In the genomic region with DNA sequence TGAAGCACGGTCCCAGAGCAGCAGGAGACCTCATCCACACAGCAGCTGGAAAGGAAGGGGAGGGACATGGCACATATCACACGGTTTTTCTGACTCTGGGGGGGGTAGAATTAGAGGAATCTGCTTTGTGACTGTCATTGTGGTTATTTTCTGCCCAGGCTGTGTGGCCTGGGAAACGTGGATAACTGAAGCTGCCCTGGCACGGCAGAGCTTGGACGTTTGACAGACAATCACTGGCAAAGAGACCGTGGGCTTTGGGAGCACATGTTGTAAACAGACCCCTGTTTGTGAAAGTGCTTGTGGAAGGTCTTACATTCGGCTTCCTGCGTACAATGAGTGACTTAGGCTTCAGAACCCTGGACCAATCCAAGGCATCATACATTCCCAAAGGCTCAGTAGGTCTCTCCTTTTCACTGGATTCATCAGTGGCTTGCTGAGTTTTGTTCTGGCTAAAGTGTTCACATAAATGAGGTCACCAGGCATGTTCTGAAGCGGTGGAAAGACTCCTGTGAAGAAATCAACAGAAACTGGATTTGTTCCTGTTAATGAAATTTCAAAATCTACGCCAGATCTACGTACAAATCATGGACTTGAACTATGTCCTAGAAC, we compare ENCODE assay signal across 25 cellular contexts.
"Had no signal": no experiment of that assay in that cellular context is flagged by ENCODE, and none has a peak within 500 bp of the region (broad histone marks: within the 10 kb centered on the region; RNA-seq: fewer than 3 reads in every experiment).

No MANE protein-coding gene starts in this region.

- H3K27ac Mint-ChIP-seq: mesothelial cell of epicardium; naive thymus-derived CD4-positive, alpha-beta T cell; nephron; stimulated activated memory B cell treated with anti-CD40 and anti-IgM and Interleukin-4, amounts not matched to agents 10 μg/mL and 1 μg/mL and 100 μg/mL, for 72 hours; type B pancreatic cell had no signal

- H3K4me1 ChIP-seq: foreskin keratinocyte, gastroesophageal sphincter, heart left ventricle, psoas muscle, sigmoid colon, testis, tibial artery had no signal

- H3K36me3 ChIP-seq: gastroesophageal sphincter, heart left ventricle, sigmoid colon, spleen, tibial artery had no signal

- H3K4me1 Mint-ChIP-seq: mesothelial cell of epicardium; naive thymus-derived CD4-positive, alpha-beta T cell; nephron; stimulated activated memory B cell treated with anti-CD40 and anti-IgM and Interleukin-4, amounts not matched to agents 10 μg/mL and 1 μg/mL and 100 μg/mL, for 72 hours had no signal

- H3K4me3 ChIP-seq: dorsolateral prefrontal cortex, gastroesophageal sphincter, heart left ventricle, hepatocyte, mucosa of descending colon, psoas muscle, sigmoid colon, skin epidermis, spleen, testis, tibial artery had no signal

- FAIRE-seq: kidney had no signal

- H3K9me3 Mint-ChIP-seq: mesothelial cell of epicardium, nephron, type B pancreatic cell had no signal

- H3K4me3 Mint-ChIP-seq: mesothelial cell of epicardium; naive thymus-derived CD4-positive, alpha-beta T cell; nephron; stimulated activated memory B cell treated with anti-CD40 and anti-IgM and Interleukin-4, amounts not matched to agents 10 μg/mL and 1 μg/mL and 100 μg/mL, for 72 hours; type B pancreatic cell had no signal

- H3K27me3 ChIP-seq: gastroesophageal sphincter, sigmoid colon, testis had no signal

- H3K36me3 Mint-ChIP-seq: mesothelial cell of epicardium; naive thymus-derived CD4-positive, alpha-beta T cell; stimulated activated memory B cell treated with anti-CD40 and anti-IgM and Interleukin-4, amounts not matched to agents 10 μg/mL and 1 μg/mL and 100 μg/mL, for 72 hours; type B pancreatic cell had no signal

- H3K27ac ChIP-seq: dorsolateral prefrontal cortex, foreskin keratinocyte, gastroesophageal sphincter, heart left ventricle, hepatocyte, psoas muscle, sigmoid colon, skin epidermis, spleen, testis, tibial artery had no signal

- DNase-seq: cortex of kidney; dorsolateral prefrontal cortex; effector CD4-positive, alpha-beta T cell; foreskin keratinocyte; heart left ventricle; kidney; mesenchymal stem cell; mucosa of descending colon; naive thymus-derived CD4-positive, alpha-beta T cell; psoas muscle; right cardiac atrium; sigmoid colon; spleen; stimulated activated CD4-positive, alpha-beta T cell treated with anti-CD3 and anti-CD28 coated beads, Interleukin-4, amount 100 ng/mL, for 4 hours; stimulated activated naive CD8-positive, alpha-beta T cell treated with anti-CD3 and anti-CD28 coated beads, Interleukin-15, Interleukin-2, amounts not matched to agents 100 U/mL and 50 U/mL, for 24 hours; substantia nigra; testis; tibial artery had no signal

- H3K27me3 Mint-ChIP-seq: stimulated activated memory B cell treated with anti-CD40 and anti-IgM and Interleukin-4, amounts not matched to agents 10 μg/mL and 1 μg/mL and 100 μg/mL, for 72 hours had no signal

- H3K9me3 ChIP-seq: gastroesophageal sphincter, heart left ventricle, mucosa of descending colon, psoas muscle, sigmoid colon, spleen, testis, tibial artery had no signal
